1 cellular context compared by ENCODE assay signal in genomic region chr11:68839054-68839865, GRCh38.
TF ChIP-seq lines count a peak whose summit lies in the region.

No MANE protein-coding gene starts in this region.

TF ChIP-seq in K562, 482 proteins besides CTCF, POLR2A, EP300 and RAD21 (continued from another document and continues in another):
- TF ChIP-seq, protein P1, sequence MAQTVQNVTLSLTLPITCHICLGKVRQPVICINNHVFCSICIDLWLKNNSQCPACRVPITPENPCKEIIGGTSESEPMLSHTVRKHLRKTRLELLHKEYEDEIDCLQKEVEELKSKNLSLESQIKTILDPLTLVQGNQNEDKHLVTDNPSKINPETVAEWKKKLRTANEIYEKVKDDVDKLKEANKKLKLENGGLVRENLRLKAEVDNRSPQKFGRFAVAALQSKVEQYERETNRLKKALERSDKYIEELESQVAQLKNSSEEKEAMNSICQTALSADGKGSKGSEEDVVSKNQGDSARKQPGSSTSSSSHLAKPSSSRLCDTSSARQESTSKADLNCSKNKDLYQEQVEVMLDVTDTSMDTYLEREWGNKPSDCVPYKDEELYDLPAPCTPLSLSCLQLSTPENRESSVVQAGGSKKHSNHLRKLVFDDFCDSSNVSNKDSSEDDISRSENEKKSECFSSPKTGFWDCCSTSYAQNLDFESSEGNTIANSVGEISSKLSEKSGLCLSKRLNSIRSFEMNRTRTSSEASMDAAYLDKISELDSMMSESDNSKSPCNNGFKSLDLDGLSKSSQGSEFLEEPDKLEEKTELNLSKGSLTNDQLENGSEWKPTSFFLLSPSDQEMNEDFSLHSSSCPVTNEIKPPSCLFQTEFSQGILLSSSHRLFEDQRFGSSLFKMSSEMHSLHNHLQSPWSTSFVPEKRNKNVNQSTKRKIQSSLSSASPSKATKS (CRISPR knock-in tag; IDR thresholded peaks at IDR 0.05) = no peak
- TF ChIP-seq GTF2B (IDR thresholded peaks at IDR 0.05; ENCODE audit: extremely low read depth, insufficient read length) = no peak
- no peak for TF ChIP-seq ZNF134 (CRISPR knock-in tag; conservative IDR thresholded peaks at IDR 0.05)
- peak; percentile 56; the same call in 1 of the 2 replicates for TF ChIP-seq SOX6 (IDR thresholded peaks at IDR 0.05)
- TF ChIP-seq ZFX (CRISPR knock-in tag; IDR thresholded peaks at IDR 0.05) = peak; percentile 58
- TF ChIP-seq DPF2 (IDR thresholded peaks at IDR 0.05) = 0 out of 2 replicates have a peak, but pooled peaks have one; percentile 47
- peak; percentile 62 for TF ChIP-seq MEIS2 (IDR thresholded peaks at IDR 0.05; ENCODE audit: partially characterized antibody)
- TF ChIP-seq SIN3A (IDR thresholded peaks at IDR 0.05; ENCODE audit: borderline replicate concordance in 2 of 2, control insufficient read depth in 1 of 2, low read depth in 2 of 2, low read length in 2 of 2) = peak; percentile 27 to 57; a peak in 1 of 4 replicates
- peak; percentile 79; the same call in 1 of the 2 replicates for TF ChIP-seq HNRNPL (IDR thresholded peaks at IDR 0.05; ENCODE audit: low read depth, low read length)
- TF ChIP-seq YY1 (IDR thresholded peaks at IDR 0.05; ENCODE audit: borderline replicate concordance in 1 of 3, control insufficient read depth in 1 of 3, extremely low read depth in 1 of 3, insufficient read depth in 3 of 3, insufficient read length in 1 of 3, insufficient replicate concordance in 2 of 3, low read depth in 1 of 3, low read length in 2 of 3) = peak in 1 of 3 experiments; percentile 32
- no peak for TF ChIP-seq THRAP3 (IDR thresholded peaks at IDR 0.05; ENCODE audit: borderline replicate concordance)
- TF ChIP-seq CREM (IDR thresholded peaks at IDR 0.05; ENCODE audit: low read depth) = peak; percentile 39; the same call in 1 of the 2 replicates
- peak; percentile 22; the same call in 1 of the 2 replicates for TF ChIP-seq MYC (IDR thresholded peaks at IDR 0.05; ENCODE audit: low read depth, low read length)
- TF ChIP-seq MYC (CRISPR knock-in tag; IDR thresholded peaks at IDR 0.05; ENCODE audit: borderline replicate concordance, low read depth) = no peak
- TF ChIP-seq ELF1 (tag; IDR thresholded peaks at IDR 0.05) = 0 out of 2 replicates have a peak, but pooled peaks have one; percentile 23
- TF ChIP-seq MYNN (IDR thresholded peaks at IDR 0.05) = no peak
- no peak for TF ChIP-seq MYNN (CRISPR knock-in tag; IDR thresholded peaks at IDR 0.05)
- TF ChIP-seq TFAP4 (CRISPR knock-in tag; IDR thresholded peaks at IDR 0.05; ENCODE audit: borderline replicate concordance) = peak; percentile 92
- no peak for TF ChIP-seq ZNF324 (CRISPR knock-in tag; IDR thresholded peaks at IDR 0.05)
- no peak for TF ChIP-seq ARID2 (IDR thresholded peaks at IDR 0.05)
- TF ChIP-seq LARP7 (IDR thresholded peaks at IDR 0.05) = no peak
- peak; percentile 74 for TF ChIP-seq C11orf30 (IDR thresholded peaks at IDR 0.05; ENCODE audit: low read depth)
- peak; percentile 44 for TF ChIP-seq DACH1 (IDR thresholded peaks at IDR 0.05; ENCODE audit: partially characterized antibody)
- TF ChIP-seq GABPA (tag; conservative IDR thresholded peaks at IDR 0.05; ENCODE audit: low read depth) = peak; percentile 49; the same call in 1 of the 2 replicates
- peak; percentile 48; the same call in 1 of the 2 replicates for TF ChIP-seq KLF6 (CRISPR knock-in tag; IDR thresholded peaks at IDR 0.05; ENCODE audit: borderline replicate concordance)
- TF ChIP-seq, protein P2, sequence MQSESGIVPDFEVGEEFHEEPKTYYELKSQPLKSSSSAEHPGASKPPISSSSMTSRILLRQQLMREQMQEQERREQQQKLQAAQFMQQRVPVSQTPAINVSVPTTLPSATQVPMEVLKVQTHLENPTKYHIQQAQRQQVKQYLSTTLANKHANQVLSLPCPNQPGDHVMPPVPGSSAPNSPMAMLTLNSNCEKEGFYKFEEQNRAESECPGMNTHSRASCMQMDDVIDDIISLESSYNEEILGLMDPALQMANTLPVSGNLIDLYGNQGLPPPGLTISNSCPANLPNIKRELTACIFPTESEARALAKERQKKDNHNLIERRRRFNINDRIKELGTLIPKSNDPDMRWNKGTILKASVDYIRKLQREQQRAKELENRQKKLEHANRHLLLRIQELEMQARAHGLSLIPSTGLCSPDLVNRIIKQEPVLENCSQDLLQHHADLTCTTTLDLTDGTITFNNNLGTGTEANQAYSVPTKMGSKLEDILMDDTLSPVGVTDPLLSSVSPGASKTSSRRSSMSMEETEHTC (IDR thresholded peaks at IDR 0.05) = peak; percentile 61; the same call in 1 of the 2 replicates
- no peak for TF ChIP-seq RBM22 (IDR thresholded peaks at IDR 0.05; ENCODE audit: low read depth, low read length, poor library complexity, severe bottlenecking)
- no peak for TF ChIP-seq NEUROD1 (IDR thresholded peaks at IDR 0.05; ENCODE audit: borderline replicate concordance, low read depth, low read length, partially characterized antibody)
- TF ChIP-seq ZKSCAN8 (CRISPR knock-in tag; IDR thresholded peaks at IDR 0.05) = no peak
- TF ChIP-seq ZNF696 (CRISPR knock-in tag; conservative IDR thresholded peaks at IDR 0.05) = no peak
- no peak for TF ChIP-seq BRD4 (IDR thresholded peaks at IDR 0.05)
- TF ChIP-seq, protein P3, sequence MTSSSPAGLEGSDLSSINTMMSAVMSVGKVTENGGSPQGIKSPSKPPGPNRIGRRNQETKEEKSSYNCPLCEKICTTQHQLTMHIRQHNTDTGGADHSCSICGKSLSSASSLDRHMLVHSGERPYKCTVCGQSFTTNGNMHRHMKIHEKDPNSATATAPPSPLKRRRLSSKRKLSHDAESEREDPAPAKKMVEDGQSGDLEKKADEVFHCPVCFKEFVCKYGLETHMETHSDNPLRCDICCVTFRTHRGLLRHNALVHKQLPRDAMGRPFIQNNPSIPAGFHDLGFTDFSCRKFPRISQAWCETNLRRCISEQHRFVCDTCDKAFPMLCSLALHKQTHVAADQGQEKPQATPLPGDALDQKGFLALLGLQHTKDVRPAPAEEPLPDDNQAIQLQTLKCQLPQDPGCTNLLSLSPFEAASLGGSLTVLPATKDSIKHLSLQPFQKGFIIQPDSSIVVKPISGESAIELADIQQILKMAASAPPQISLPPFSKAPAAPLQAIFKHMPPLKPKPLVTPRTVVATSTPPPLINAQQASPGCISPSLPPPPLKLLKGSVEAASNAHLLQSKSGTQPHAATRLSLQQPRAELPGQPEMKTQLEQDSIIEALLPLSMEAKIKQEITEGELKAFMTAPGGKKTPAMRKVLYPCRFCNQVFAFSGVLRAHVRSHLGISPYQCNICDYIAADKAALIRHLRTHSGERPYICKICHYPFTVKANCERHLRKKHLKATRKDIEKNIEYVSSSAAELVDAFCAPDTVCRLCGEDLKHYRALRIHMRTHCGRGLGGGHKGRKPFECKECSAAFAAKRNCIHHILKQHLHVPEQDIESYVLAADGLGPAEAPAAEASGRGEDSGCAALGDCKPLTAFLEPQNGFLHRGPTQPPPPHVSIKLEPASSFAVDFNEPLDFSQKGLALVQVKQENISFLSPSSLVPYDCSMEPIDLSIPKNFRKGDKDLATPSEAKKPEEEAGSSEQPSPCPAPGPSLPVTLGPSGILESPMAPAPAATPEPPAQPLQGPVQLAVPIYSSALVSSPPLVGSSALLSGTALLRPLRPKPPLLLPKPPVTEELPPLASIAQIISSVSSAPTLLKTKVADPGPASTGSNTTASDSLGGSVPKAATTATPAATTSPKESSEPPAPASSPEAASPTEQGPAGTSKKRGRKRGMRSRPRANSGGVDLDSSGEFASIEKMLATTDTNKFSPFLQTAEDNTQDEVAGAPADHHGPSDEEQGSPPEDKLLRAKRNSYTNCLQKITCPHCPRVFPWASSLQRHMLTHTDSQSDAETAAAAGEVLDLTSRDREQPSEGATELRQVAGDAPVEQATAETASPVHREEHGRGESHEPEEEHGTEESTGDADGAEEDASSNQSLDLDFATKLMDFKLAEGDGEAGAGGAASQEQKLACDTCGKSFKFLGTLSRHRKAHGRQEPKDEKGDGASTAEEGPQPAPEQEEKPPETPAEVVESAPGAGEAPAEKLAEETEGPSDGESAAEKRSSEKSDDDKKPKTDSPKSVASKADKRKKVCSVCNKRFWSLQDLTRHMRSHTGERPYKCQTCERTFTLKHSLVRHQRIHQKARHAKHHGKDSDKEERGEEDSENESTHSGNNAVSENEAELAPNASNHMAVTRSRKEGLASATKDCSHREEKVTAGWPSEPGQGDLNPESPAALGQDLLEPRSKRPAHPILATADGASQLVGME (CRISPR knock-in tag; IDR thresholded peaks at IDR 0.05) = no peak
- peak; percentile 69; the same call in 1 of the 2 replicates for TF ChIP-seq GABPB1 (CRISPR knock-in tag; IDR thresholded peaks at IDR 0.05)
- TF ChIP-seq, protein P4, sequence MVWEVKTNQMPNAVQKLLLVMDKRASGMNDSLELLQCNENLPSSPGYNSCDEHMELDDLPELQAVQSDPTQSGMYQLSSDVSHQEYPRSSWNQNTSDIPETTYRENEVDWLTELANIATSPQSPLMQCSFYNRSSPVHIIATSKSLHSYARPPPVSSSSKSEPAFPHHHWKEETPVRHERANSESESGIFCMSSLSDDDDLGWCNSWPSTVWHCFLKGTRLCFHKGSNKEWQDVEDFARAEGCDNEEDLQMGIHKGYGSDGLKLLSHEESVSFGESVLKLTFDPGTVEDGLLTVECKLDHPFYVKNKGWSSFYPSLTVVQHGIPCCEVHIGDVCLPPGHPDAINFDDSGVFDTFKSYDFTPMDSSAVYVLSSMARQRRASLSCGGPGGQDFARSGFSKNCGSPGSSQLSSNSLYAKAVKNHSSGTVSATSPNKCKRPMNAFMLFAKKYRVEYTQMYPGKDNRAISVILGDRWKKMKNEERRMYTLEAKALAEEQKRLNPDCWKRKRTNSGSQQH (CRISPR knock-in tag; IDR thresholded peaks at IDR 0.05) = no peak
- TF ChIP-seq, protein P5, sequence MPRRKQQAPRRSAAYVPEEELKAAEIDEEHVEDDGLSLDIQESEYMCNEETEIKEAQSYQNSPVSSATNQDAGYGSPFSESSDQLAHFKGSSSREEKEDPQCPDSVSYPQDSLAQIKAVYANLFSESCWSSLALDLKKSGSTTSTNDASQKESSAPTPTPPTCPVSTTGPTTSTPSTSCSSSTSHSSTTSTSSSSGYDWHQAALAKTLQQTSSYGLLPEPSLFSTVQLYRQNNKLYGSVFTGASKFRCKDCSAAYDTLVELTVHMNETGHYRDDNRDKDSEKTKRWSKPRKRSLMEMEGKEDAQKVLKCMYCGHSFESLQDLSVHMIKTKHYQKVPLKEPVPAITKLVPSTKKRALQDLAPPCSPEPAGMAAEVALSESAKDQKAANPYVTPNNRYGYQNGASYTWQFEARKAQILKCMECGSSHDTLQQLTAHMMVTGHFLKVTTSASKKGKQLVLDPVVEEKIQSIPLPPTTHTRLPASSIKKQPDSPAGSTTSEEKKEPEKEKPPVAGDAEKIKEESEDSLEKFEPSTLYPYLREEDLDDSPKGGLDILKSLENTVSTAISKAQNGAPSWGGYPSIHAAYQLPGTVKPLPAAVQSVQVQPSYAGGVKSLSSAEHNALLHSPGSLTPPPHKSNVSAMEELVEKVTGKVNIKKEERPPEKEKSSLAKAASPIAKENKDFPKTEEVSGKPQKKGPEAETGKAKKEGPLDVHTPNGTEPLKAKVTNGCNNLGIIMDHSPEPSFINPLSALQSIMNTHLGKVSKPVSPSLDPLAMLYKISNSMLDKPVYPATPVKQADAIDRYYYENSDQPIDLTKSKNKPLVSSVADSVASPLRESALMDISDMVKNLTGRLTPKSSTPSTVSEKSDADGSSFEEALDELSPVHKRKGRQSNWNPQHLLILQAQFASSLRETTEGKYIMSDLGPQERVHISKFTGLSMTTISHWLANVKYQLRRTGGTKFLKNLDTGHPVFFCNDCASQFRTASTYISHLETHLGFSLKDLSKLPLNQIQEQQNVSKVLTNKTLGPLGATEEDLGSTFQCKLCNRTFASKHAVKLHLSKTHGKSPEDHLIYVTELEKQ (CRISPR knock-in tag; IDR thresholded peaks at IDR 0.05) = no peak
- TF ChIP-seq BRD9 (IDR thresholded peaks at IDR 0.05; ENCODE audit: low read depth, partially characterized antibody) = no peak
- TF ChIP-seq ZNF224 (CRISPR knock-in tag; IDR thresholded peaks at IDR 0.05) = no peak
- TF ChIP-seq ETV1 (tag; conservative IDR thresholded peaks at IDR 0.05; ENCODE audit: low read depth) = peak; percentile 35; the same call in 1 of the 2 replicates
- TF ChIP-seq RBBP5 (IDR thresholded peaks at IDR 0.05; ENCODE audit: borderline replicate concordance, insufficient read depth, low read length, poor library complexity, severe bottlenecking) = peak; percentile 79
- no peak for TF ChIP-seq HOMEZ (CRISPR knock-in tag; IDR thresholded peaks at IDR 0.05)
- TF ChIP-seq NCOR1 (IDR thresholded peaks at IDR 0.05) = peak; percentile 92
- peak; percentile 7; the same call in 1 of the 2 replicates for TF ChIP-seq ARID1B (IDR thresholded peaks at IDR 0.05)
- no peak; the same call in none of the 2 replicates for TF ChIP-seq FOSL1 (tag; conservative IDR thresholded peaks at IDR 0.05)
- TF ChIP-seq ETV6 (IDR thresholded peaks at IDR 0.05; ENCODE audit: borderline replicate concordance in 1 of 2, low read depth in 2 of 2, low read length in 1 of 2) = no peak
- TF ChIP-seq ETV6 (CRISPR knock-in tag; IDR thresholded peaks at IDR 0.05; ENCODE audit: borderline replicate concordance) = no peak
- no peak for TF ChIP-seq MTA1 (IDR thresholded peaks at IDR 0.05; ENCODE audit: borderline replicate concordance)
- no peak for TF ChIP-seq ZFP36 (IDR thresholded peaks at IDR 0.05; ENCODE audit: low read depth, low read length, partially characterized antibody)
- TF ChIP-seq SNIP1 (IDR thresholded peaks at IDR 0.05; ENCODE audit: low read depth) = no peak
- no peak for TF ChIP-seq BRCA1 (IDR thresholded peaks at IDR 0.05)
- 0 out of 2 replicates have a peak, but pooled peaks have one; percentile 49 for TF ChIP-seq BRCA1 (CRISPR knock-in tag; IDR thresholded peaks at IDR 0.05)
- peak in 1 of 2 experiments; percentile 81; a peak in 2 of 4 replicates for TF ChIP-seq TBL1XR1 (IDR thresholded peaks at IDR 0.05; ENCODE audit: low read length in 2 of 2)
- TF ChIP-seq POLR2H (tag; IDR thresholded peaks at IDR 0.05; ENCODE audit: low read depth) = no peak
